Comparison of ENCODE assay signal across 23 cellular contexts in genomic region chr15:41730543-41730942, GRCh38. TPM values are rescaled to one million over a fixed set of nuclear protein-coding genes. Genes with fewer than 3 reads are reported as not detected.
DNase-seq lines count a peak whose midpoint lies in the region; ATAC-seq, FAIRE-seq and TF ChIP-seq lines count a peak whose summit lies in the region.
"Had no signal": no experiment of that assay in that cellular context is flagged by ENCODE, and none has a peak within 500 bp of the region (broad histone marks: within the 10 kb centered on the region; RNA-seq: fewer than 3 reads in every experiment).

No MANE protein-coding gene starts in this region.

- H3K4me3 Mint-ChIP-seq in neural crest cell, result no peak overlapping the region
- H3K4me3 Mint-ChIP-seq: HFFc6; nephron progenitor cell; stimulated activated naive CD8-positive, alpha-beta T cell treated with anti-CD3 and anti-CD28 coated beads, Interleukin-15, Interleukin-2, amounts not matched to agents 100 ng/mL and 50 ng/mL, for 24 hours; T-cell had no signal

- peaks cover 5% of the 10 kb centered on the region for H3K36me3 Mint-ChIP-seq in neural crest cell (ENCODE audit: low read depth)

- DNase-seq in GM12891 (ENCODE audit: insufficient read length, low spot score), result peak; percentile 16
- peak; percentile 70 for DNase-seq in NAMALWA (ENCODE audit: low spot score)
- no peak for DNase-seq in neural crest cell (ENCODE audit: low read depth, low spot score)
- DNase-seq in SW 1271 (lab: John Stamatoyannopoulos, UW), result no peak
- DNase-seq in activated gamma-delta T cell treated with Interleukin-2 at 50 U/mL for 16 hours, result no peak
- DNase-seq in cerebellar nuclear complex (lab: John Stamatoyannopoulos, UW), result no peak
- DNase-seq: amniotic stem cell; foreskin melanocyte; HFFc6; left cardiac atrium; NCI-H1417 treated with DMSO at 0.1 percent for 48 hours; NCI-H526; nephron progenitor cell; stimulated activated CD4-positive, alpha-beta T cell treated with anti-CD3 and anti-CD28 coated beads, Interleukin-2, amount 100 ng/mL, for 24 hours; T-cell; upper lobe of left lung had no signal

- 0 out of 2 replicates have a peak, but pooled peaks cover 4% of the 10 kb centered on the region for H3K36me3 ChIP-seq in SU-DHL-6 (ENCODE audit: low read length)

- H3F3A ChIP-seq in SU-DHL-6 (ENCODE audit: insufficient read depth), result peaks cover 10% of the 10 kb centered on the region; the same call in 1 of the 2 replicates

- peak overlapping the region; percentile 24; the same call in 1 of the 2 replicates for H3K9ac ChIP-seq in SU-DHL-6 (ENCODE audit: low read length)
- H3K9ac ChIP-seq: KMS-11 had no signal

- peak overlapping the region; percentile 44 for H3K4me3 ChIP-seq in SU-DHL-6 (ENCODE audit: insufficient read depth, low read length, poor library complexity, severe bottlenecking)
- H3K4me3 ChIP-seq: upper lobe of left lung had no signal

- no peaks in the 10 kb centered on the region for H3K9me2 ChIP-seq in SU-DHL-6 (replicated peaks; ENCODE audit: insufficient read depth, low read length)

- H3K4me2 ChIP-seq in SU-DHL-6 (ENCODE audit: low read depth, low read length, poor library complexity, severe bottlenecking), result peak overlapping the region; percentile 77
- H3K4me2 ChIP-seq: KMS-11 had no signal

- FAIRE-seq in GM12891 (lab: Jason Lieb, UNC), result peak; percentile 51

- H2AFZ ChIP-seq in SU-DHL-6 (ENCODE audit: low read depth, low read length, severe bottlenecking), result peak overlapping the region; percentile 11

- H3K27ac Mint-ChIP-seq in neural crest cell (ENCODE audit: unreplicated experiment), result peak overlapping the region; percentile 35
- H3K27ac Mint-ChIP-seq: HFFc6; nephron progenitor cell; progenitor cell of endocrine pancreas; stimulated activated naive CD8-positive, alpha-beta T cell treated with anti-CD3 and anti-CD28 coated beads, Interleukin-15, Interleukin-2, amounts not matched to agents 100 ng/mL and 50 ng/mL, for 24 hours; T-cell had no signal

- TF ChIP-seq POLR2A in GM12891 (IDR thresholded peaks at IDR 0.05; ENCODE audit: low read depth, low read length), result no peak

- H4K20me1 ChIP-seq in SU-DHL-6 (ENCODE audit: low read depth, low read length), result no peaks in the 10 kb centered on the region

- no peak for TF ChIP-seq CTCF in SU-DHL-6 (IDR thresholded peaks at IDR 0.05; ENCODE audit: insufficient read depth, low read length, poor library complexity, severe bottlenecking)
- no peak for TF ChIP-seq CTCF in neural crest cell (conservative IDR thresholded peaks at IDR 0.05)

- no peaks in the 10 kb centered on the region for H3K9me3 Mint-ChIP-seq in neural crest cell
- H3K9me3 Mint-ChIP-seq: HFFc6; nephron progenitor cell; stimulated activated naive CD8-positive, alpha-beta T cell treated with anti-CD3 and anti-CD28 coated beads, Interleukin-15, Interleukin-2, amounts not matched to agents 100 ng/mL and 50 ng/mL, for 24 hours; T-cell had no signal

- H3K9me3 ChIP-seq in SU-DHL-6 (ENCODE audit: insufficient read depth, low read length), result no peaks in the 10 kb centered on the region
- H3K9me3 ChIP-seq: upper lobe of left lung had no signal

- H3K4me1 Mint-ChIP-seq in neural crest cell, result no peaks in the 10 kb centered on the region
- H3K4me1 Mint-ChIP-seq: nephron progenitor cell had no signal

- no peaks in the 10 kb centered on the region for H3K27me3 ChIP-seq in SU-DHL-6 (ENCODE audit: low read length)
- H3K27me3 ChIP-seq: upper lobe of left lung had no signal

- no peak for ATAC-seq in HG02870 (IDR thresholded peaks at IDR 0.05; ENCODE audit: unreplicated experiment)
- ATAC-seq: left cardiac atrium, T-cell had no signal

- peak overlapping the region; percentile 74 for H3K27ac ChIP-seq in SU-DHL-6 (ENCODE audit: low read depth, low read length)
- H3K27ac ChIP-seq: epithelial cell of prostate, KMS-11, upper lobe of left lung, VCaP had no signal

- H3K27me3 Mint-ChIP-seq in neural crest cell (ENCODE audit: low read depth), result no peaks in the 10 kb centered on the region
- H3K27me3 Mint-ChIP-seq: progenitor cell of endocrine pancreas; stimulated activated naive CD8-positive, alpha-beta T cell treated with anti-CD3 and anti-CD28 coated beads, Interleukin-15, Interleukin-2, amounts not matched to agents 100 ng/mL and 50 ng/mL, for 24 hours; T-cell had no signal

- H3K79me2 ChIP-seq in SU-DHL-6 (ENCODE audit: insufficient read depth, low read length), result no peaks in the 10 kb centered on the region

TF ChIP-seq in GM12891, 5 proteins besides CTCF, POLR2A, EP300 and RAD21:
- TF ChIP-seq PAX5 (IDR thresholded peaks at IDR 0.05; ENCODE audit: insufficient read depth, low read length, severe bottlenecking) (no peak), SPI1 (IDR thresholded peaks at IDR 0.05; ENCODE audit: low read depth, low read length) (peak; percentile 90)

RNA-seq across cellular contexts. Expression of gene MAPKBP1, which starts 43.7 kb away (rescaled TPM):
- polyA plus RNA-seq in GM12891 (2012; ENCODE audit: low read depth, missing spikeins), result 7.0 TPM
- total RNA-seq in neural crest cell, result 31.9 and 36.6 TPM in 2 replicates

Comparison
In these comparisons a context has a peak if more than half of its experiments do, and no peak if none do; other contexts are left out.
1. DNase-seq: peak in GM12891 (single experiment) and NAMALWA (single experiment); none in neural crest cell (single experiment), SW 1271 (0 of 2), activated gamma-delta T cell treated with Interleukin-2 at 50 U/mL for 16 hours (single experiment) and cerebellar nuclear complex (0 of 2).